18 cellular contexts compared by ENCODE assay signal in the genomic region with DNA sequence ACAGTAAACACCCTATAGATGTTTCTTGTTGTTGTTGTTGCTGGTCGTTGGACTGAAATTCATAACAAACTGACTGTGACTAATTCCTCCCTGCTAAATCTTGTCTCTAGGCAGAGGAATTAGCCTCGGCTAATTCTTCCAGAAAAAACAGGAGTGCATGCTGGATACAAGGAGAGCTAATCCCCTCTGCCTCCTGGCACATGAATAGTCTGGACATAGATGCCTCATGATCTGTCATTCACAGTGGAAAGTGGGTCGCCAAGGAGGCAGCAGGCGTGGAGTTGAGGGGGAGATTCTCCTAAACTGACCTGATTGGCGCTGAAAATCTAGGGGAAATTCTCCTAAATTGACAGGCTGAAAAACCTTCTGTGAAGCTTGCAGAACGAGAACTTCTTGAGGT.
"Had no signal": no experiment of that assay in that cellular context is flagged by ENCODE, and none has a peak within 500 bp of the region (broad histone marks: within the 10 kb centered on the region; RNA-seq: fewer than 3 reads in every experiment).

No MANE protein-coding gene starts in this region.

- H3K4me1 ChIP-seq: esophagus squamous epithelium, lower lobe of right lung, suprapubic skin, tibial artery, upper lobe of left lung, uterus had no signal

- H3K36me3 ChIP-seq: esophagus squamous epithelium, left ventricle myocardium inferior, lower lobe of right lung, suprapubic skin, tibial artery, upper lobe of left lung, uterus had no signal

- H3K27me3 ChIP-seq: esophagus squamous epithelium, suprapubic skin, tibial artery, upper lobe of left lung, uterus had no signal

- H3K9me3 ChIP-seq: esophagus squamous epithelium, left ventricle myocardium inferior, lower lobe of right lung, suprapubic skin, tibial artery, upper lobe of left lung, uterus had no signal

- DNase-seq: dermis blood vessel endothelial cell; esophagus squamous epithelium; foreskin fibroblast; immature natural killer cell; kidney; left cardiac atrium; left ventricle myocardium inferior; lower lobe of right lung; naive B cell; right cardiac atrium; stimulated activated CD4-positive, alpha-beta T cell treated with anti-CD3 and anti-CD28 coated beads, Interleukin-4, amount 100 ng/mL, for 1 hour; stimulated activated CD8-positive, alpha-beta memory T cell treated with anti-CD3 and anti-CD28 coated beads, Interleukin-4, amount 100 ng/mL, for 48 hours; stimulated activated naive CD8-positive, alpha-beta T cell treated with anti-CD3 and anti-CD28 coated beads, Interleukin-15, Interleukin-2, amounts not matched to agents 100 U/mL and 50 U/mL, for 24 hours; tibial artery; upper lobe of left lung; uterus had no signal

- ATAC-seq: left cardiac atrium; lower lobe of right lung; right cardiac atrium; stimulated activated effector memory CD8-positive, alpha-beta T cell treated with anti-CD3 and anti-CD28 coated beads, Interleukin-12 subunit alpha, Interleukin-12 subunit beta, amount 100 ng/mL, for 72 hours; stimulated activated naive CD8-positive, alpha-beta T cell treated with anti-CD3 and anti-CD28 coated beads, Interleukin-15, Interleukin-2, amounts not matched to agents 100 U/mL and 50 U/mL, for 24 hours had no signal

- H3K4me3 ChIP-seq: esophagus squamous epithelium, left ventricle myocardium inferior, lower lobe of right lung, suprapubic skin, tibial artery, upper lobe of left lung, uterus had no signal

- H3K27ac ChIP-seq: esophagus squamous epithelium, left ventricle myocardium inferior, lower lobe of right lung, suprapubic skin, tibial artery, upper lobe of left lung, uterus had no signal
